ENCODE assay signal across 8 cellular contexts in genomic region chr18:22169011-22169888, GRCh38. TPM values are rescaled to one million over a fixed set of nuclear protein-coding genes. Genes with fewer than 3 reads are reported as not detected.
DNase-seq lines count a peak whose midpoint lies in the region; ATAC-seq and TF ChIP-seq lines count a peak whose summit lies in the region.

GATA6 (plus strand) TSS chr18:22169589; CDS start chr18:22171145, 1,556 bp downstream.

- DNase-seq in AG04449 (ENCODE audit: low read depth, low spot score) (peak; percentile 45), NB4 (ENCODE audit: low read depth) (peak; percentile 81), T1000 (lab: John Stamatoyannopoulos, UW) (peak; percentile 75), dermis microvascular lymphatic vessel endothelial cell (ENCODE audit: low read depth in 2 of 2) (peak; percentile 46 to 85), stromal cell of bone marrow (ENCODE audit: low read depth) (peak; percentile 79), NCI-H2107 treated with DMSO at 0.1 percent for 48 hours (lab: John Stamatoyannopoulos, UW; ENCODE audit: unreplicated experiment) (no peak)

- POLR2A ChIA-PET in AG04449 (lab: Yijun Ruan, JAX): no interaction called here

- H3K27ac ChIP-seq in liver (ENCODE audit: low read depth in 1 of 2, low read length in 2 of 2): peak within 1 kb of the TSS; percentile 95 to 100

- CTCF ChIA-PET in AG04449 (lab: Yijun Ruan, JAX): interaction anchor here (0.6 kb wide), 1 partner anchor 404 kb away, joined by 3 read pairs; no protein-coding TSS in a partner anchor

- peak; percentile 70 to 73 for TF ChIP-seq RAD21 in liver (IDR thresholded peaks at IDR 0.05)

- peak; percentile 43 for ATAC-seq in GM18502 (IDR thresholded peaks at IDR 0.05; ENCODE audit: poor library complexity, unreplicated experiment)

- H3K4me1 ChIP-seq in liver (ENCODE audit: control insufficient read depth in 4 of 4, insufficient read depth in 4 of 4, low read length in 3 of 4): peaks cover 13 to 42% (median 23%) of the 10 kb centered on the region in 4 donors

- under 1% methylated on average over 87 of the region's 87 CpGs for WGBS in liver

- peaks cover 0 to 7% (median 0%) of the 10 kb centered on the region in 4 donors for H3K36me3 ChIP-seq in liver (ENCODE audit: control insufficient read depth in 4 of 4, insufficient read depth in 3 of 4, low read depth in 1 of 4, low read length in 3 of 4)

- H3K4me3 ChIP-seq in AG04449 (ENCODE audit: low read depth, low read length) (peak within 1 kb of the TSS; percentile 72), NB4 (ENCODE audit: low read depth, low read length) (no peak within 1 kb of the TSS), liver (ENCODE audit: low read depth in 1 of 3, low read length in 3 of 3) (peak within 1 kb of the TSS; percentile 89 to 96 (median 92))

- H3K9ac ChIP-seq in liver (ENCODE audit: low read depth in 1 of 2, low read length in 2 of 2): peak within 1 kb of the TSS; percentile 85 to 95

- H3K9me3 ChIP-seq in liver (ENCODE audit: control insufficient read depth in 4 of 4, low read length in 3 of 4): no peaks in the 10 kb centered on the region

- no peaks in the 10 kb centered on the region for H3K27me3 ChIP-seq in liver (ENCODE audit: control insufficient read depth in 4 of 4, insufficient read depth in 4 of 4, low read length in 3 of 4)

- TF ChIP-seq CTCF in AG04449 (IDR thresholded peaks at IDR 0.05; ENCODE audit: insufficient read depth, low read length, missing control alignments) (peak; percentile 67), NB4 (IDR thresholded peaks at IDR 0.05; ENCODE audit: low read depth, low read length) (no peak), liver (IDR thresholded peaks at IDR 0.05; ENCODE audit: low read depth, low read length, missing input control) (peak; percentile 31)

- no peak for TF ChIP-seq POLR2A in NB4 (IDR thresholded peaks at IDR 0.05; ENCODE audit: extremely low read depth, insufficient read length)

TF ChIP-seq in liver, 16 proteins besides CTCF, POLR2A, EP300 and RAD21:
- TF ChIP-seq HNF4G (IDR thresholded peaks at IDR 0.05) (no peak), SP1 (IDR thresholded peaks at IDR 0.05) (peak; percentile 77), HNF4A (conservative IDR thresholded peaks at IDR 0.05) (peak; percentile 28 to 43), JUND (IDR thresholded peaks at IDR 0.05) (no peak), RXRA (IDR thresholded peaks at IDR 0.05) (peak; percentile 21 to 53), REST (IDR thresholded peaks at IDR 0.05) (peak; percentile 92), EGR1 (IDR thresholded peaks at IDR 0.05; ENCODE audit: low read depth in 2 of 2) (no peak), FOXA2 (IDR thresholded peaks at IDR 0.05) (peak; percentile 64), TAF1 (conservative IDR thresholded peaks at IDR 0.05) (peak; percentile 95), FOXA1 (IDR thresholded peaks at IDR 0.05) (peak; percentile 72), GABPA (IDR thresholded peaks at IDR 0.05 in 1 of 2, conservative IDR thresholded peaks at IDR 0.05 in 1 of 2) (no peak), YY1 (IDR thresholded peaks at IDR 0.05) (peak; percentile 68)

RNA-seq across cellular contexts. Expression of gene GATA6, which starts in this region (rescaled TPM):
- total RNA-seq in dermis microvascular lymphatic vessel endothelial cell (0.13 and 0.51 TPM in 2 replicates), liver (1 to 10 TPM; 3.5 to 6.6 TPM)
- polyA plus RNA-seq in liver: 1 to 10 TPM; 1.8 to 6.2 TPM

Comparison
In these comparisons a context has a peak if more than half of its experiments do, and no peak if none do; other contexts are left out.
1. Peak in DNase-seq in dermis microvascular lymphatic vessel endothelial cell; RNA of the gene not detected or under 1 TPM.